17 cellular contexts compared by ENCODE assay signal in the genomic region with DNA sequence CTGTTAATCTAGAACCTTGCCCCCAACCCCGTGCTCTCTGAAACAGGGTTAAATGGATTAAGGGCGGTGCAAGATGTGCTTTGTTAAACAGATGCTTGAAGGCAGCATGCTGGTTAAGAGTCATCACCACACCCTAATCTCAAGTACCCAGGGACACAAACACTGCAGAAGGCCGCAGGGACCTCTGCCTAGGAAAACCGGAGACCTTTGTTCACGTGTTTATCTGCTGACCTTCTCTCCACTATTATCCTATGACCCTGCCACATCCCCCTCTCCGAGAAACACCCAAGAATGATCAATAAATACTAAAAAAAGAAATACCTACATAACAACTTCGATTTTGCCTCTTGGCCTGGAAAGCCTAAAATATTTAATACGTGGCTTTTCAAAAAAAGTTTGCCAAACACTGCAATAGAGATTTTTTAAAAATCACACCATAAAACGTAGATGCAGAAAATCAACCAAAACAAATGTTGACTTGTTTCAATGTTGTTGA. TPM values are rescaled to one million over a fixed set of nuclear protein-coding genes. Genes with fewer than 3 reads are reported as not detected.
"Had no signal": no experiment of that assay in that cellular context is flagged by ENCODE, and none has a peak within 500 bp of the region (broad histone marks: within the 10 kb centered on the region; RNA-seq: fewer than 3 reads in every experiment).

No MANE protein-coding gene starts in this region.

RNA-seq across cellular contexts. Expression of gene SPATS1, which starts 25.3 kb away (rescaled TPM):
- total RNA-seq: hepatocyte; kidney epithelial cell; left ventricle myocardium inferior; mucosa of descending colon; myocyte; naive thymus-derived CD4-positive, alpha-beta T cell; natural killer cell treated with Interleukin-12 subunit alpha and Interleukin-12 subunit beta and Interleukin-15 and Interleukin-18, amount 100 ng/mL, for 72 hours; omental fat pad; psoas muscle; sigmoid colon; spleen; subcutaneous adipose tissue; suprapubic skin; thoracic aorta; upper lobe of right lung had no signal
- polyA plus RNA-seq: hepatocyte; naive thymus-derived CD4-positive, alpha-beta T cell; neural cell; ovary; psoas muscle; sigmoid colon; spleen had no signal

RNA-seq across cellular contexts. Expression of gene TMEM151B, which starts 46.9 kb away (rescaled TPM):
- total RNA-seq: left ventricle myocardium inferior; myocyte; naive thymus-derived CD4-positive, alpha-beta T cell; natural killer cell treated with Interleukin-12 subunit alpha and Interleukin-12 subunit beta and Interleukin-15 and Interleukin-18, amount 100 ng/mL, for 72 hours; psoas muscle; subcutaneous adipose tissue; thoracic aorta; upper lobe of right lung had no signal
